9 cellular contexts compared by ENCODE assay signal in the genomic region with DNA sequence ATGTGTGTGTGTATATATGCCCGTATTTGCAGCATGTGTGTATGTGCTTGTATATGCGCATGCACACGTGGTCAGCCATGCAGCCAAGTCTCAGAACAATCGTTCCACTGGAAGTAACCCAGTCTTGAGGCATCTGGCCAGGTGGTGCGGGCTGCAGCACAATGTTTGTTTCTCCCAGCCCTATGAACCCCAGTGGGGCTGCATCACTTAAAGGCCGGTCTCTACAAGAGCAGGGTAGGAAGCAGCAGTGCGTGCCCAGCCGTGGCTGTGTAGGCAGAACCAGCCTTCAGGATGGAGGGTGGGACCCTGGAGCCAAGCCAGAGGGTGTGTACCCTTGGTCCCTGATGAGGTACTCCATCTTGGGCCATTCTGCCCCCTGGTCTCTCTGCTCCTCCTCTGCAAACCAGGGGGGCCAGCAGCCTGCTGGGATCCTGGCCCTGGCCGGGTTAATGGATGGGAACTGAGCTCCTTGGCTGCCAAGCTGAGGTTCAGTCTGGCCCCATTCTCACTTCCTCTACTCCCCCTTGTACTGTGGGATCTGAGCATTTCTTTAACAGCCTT. TPM values are rescaled to one million over a fixed set of nuclear protein-coding genes. Genes with fewer than 3 reads are reported as not detected.
DNase-seq lines count a peak whose midpoint lies in the region; ATAC-seq, FAIRE-seq and TF ChIP-seq lines count a peak whose summit lies in the region.
"Had no signal": no experiment of that assay in that cellular context is flagged by ENCODE, and none has a peak within 500 bp of the region (broad histone marks: within the 10 kb centered on the region; RNA-seq: fewer than 3 reads in every experiment).

No MANE protein-coding gene starts in this region.

- H3K9me3 Mint-ChIP-seq in activated B cell treated with CpG ODN at 0.5 μM for 24 hours, result no peaks in the 10 kb centered on the region

- TF ChIP-seq CTCF in activated B cell treated with CpG ODN at 0.5 μM for 24 hours (IDR thresholded peaks at IDR 0.05), result no peak

- peaks cover 99% of the 10 kb centered on the region for H3K4me1 Mint-ChIP-seq in activated B cell treated with CpG ODN at 0.5 μM for 24 hours

- H3K4me1 ChIP-seq in right cardiac atrium (ENCODE audit: control insufficient read depth, insufficient read depth, low read length), result peaks cover 70% of the 10 kb centered on the region

- peak; percentile 44 for ATAC-seq in HG02938 (IDR thresholded peaks at IDR 0.05; ENCODE audit: unreplicated experiment)
- ATAC-seq in activated B cell treated with CpG ODN at 0.5 μM for 24 hours (ENCODE audit: low read depth), result peak; percentile 68
- peak; percentile 36 to 54 for ATAC-seq in right cardiac atrium

- intact Hi-C loops in activated B cell treated with CpG ODN at 0.5 μM for 24 hours (cut with micrococcal nuclease) (loop anchor here (1.0 kb wide), 2 partner anchors 8 to 9 kb away; no protein-coding TSS in a partner anchor), right cardiac atrium (cut with DNase I) (no loop called here)

- peak; percentile 61 for DNase-seq in DMS 273 (lab: John Stamatoyannopoulos, UW; ENCODE audit: unreplicated experiment)
- DNase-seq in DMS 273 treated with DMSO at 0.1 percent for 48 hours (lab: John Stamatoyannopoulos, UW), result no peak
- DNase-seq in activated B cell treated with CpG ODN at 0.5 μM for 24 hours, result no peak
- DNase-seq in right cardiac atrium, result peak in 2 of 3 donors; percentile 84 to 87
- DNase-seq in superior temporal gyrus (ENCODE audit: extremely low spot score), result peak; percentile 57
- no peak for DNase-seq in stimulated activated CD4-positive, alpha-beta T cell treated with anti-CD3 and anti-CD28 coated beads, Interleukin-4, amount 100 ng/mL, for 4 hours
- DNase-seq in frontal cortex (ENCODE audit: low spot score in 2 of 2), result no peak

- 29% methylated on average over 9 of the region's 9 CpGs for WGBS in right cardiac atrium

- no peak for FAIRE-seq in frontal cortex (lab: Jason Lieb, UNC)

- POLR2A ChIA-PET in activated B cell treated with CpG ODN at 0.5 μM for 24 hours (lab: Charles Lee), result interaction anchor here (0.5 to 1.8 kb wide), 10 partner anchors 8 to 117 kb away, joined by 3 to 7 read pairs (median 4); no protein-coding TSS in a partner anchor

- peak overlapping the region; percentile 76 for H3K27ac Mint-ChIP-seq in activated B cell treated with CpG ODN at 0.5 μM for 24 hours

- no peaks in the 10 kb centered on the region for H3K27me3 Mint-ChIP-seq in activated B cell treated with CpG ODN at 0.5 μM for 24 hours

- H3K4me3 Mint-ChIP-seq in activated B cell treated with CpG ODN at 0.5 μM for 24 hours, result peak overlapping the region; percentile 44

- peaks cover 19% of the 10 kb centered on the region for H3K36me3 Mint-ChIP-seq in activated B cell treated with CpG ODN at 0.5 μM for 24 hours (ENCODE audit: low read depth)

- H3K27ac ChIP-seq in right cardiac atrium (ENCODE audit: low read length), result peak overlapping the region; percentile 85
- H3K27ac ChIP-seq: 22Rv1 had no signal

- no peak overlapping the region for H3K4me3 ChIP-seq in right cardiac atrium (ENCODE audit: low read length)

- H3K9me3 ChIP-seq in right cardiac atrium (ENCODE audit: control insufficient read depth, low read length), result no peaks in the 10 kb centered on the region

- no peaks in the 10 kb centered on the region for H3K27me3 ChIP-seq in right cardiac atrium (ENCODE audit: control insufficient read depth, insufficient read depth)

- CTCF ChIA-PET in activated B cell treated with CpG ODN at 0.5 μM for 24 hours (lab: Charles Lee), result interaction anchor here (0.5 to 1.4 kb wide), 2 partner anchors 117 to 148 kb away, joined by 3 to 4 read pairs; no protein-coding TSS in a partner anchor

RNA-seq across cellular contexts. Expression of a gene that starts 11.8 kb away (rescaled TPM):
- total RNA-seq in activated B cell treated with CpG ODN at 0.5 μM for 24 hours, result 177 and 178 TPM in 2 replicates
- 100 to 1,000 TPM in 2 of 4 donors, 10 to 100 TPM in 2; 42.3 to 108 (median 88.2) TPM for total RNA-seq in right cardiac atrium
- 52.7 TPM for polyA plus RNA-seq in right cardiac atrium
- total RNA-seq in frontal cortex, result 45.2 TPM

Comparison
In these comparisons a context has a peak if more than half of its experiments do, and no peak if none do; other contexts are left out.
1. DNase-seq: peak in DMS 273 (single experiment), right cardiac atrium (2 of 3) and superior temporal gyrus (single experiment); none in DMS 273 treated with DMSO at 0.1 percent for 48 hours (single experiment), activated B cell treated with CpG ODN at 0.5 μM for 24 hours (single experiment), stimulated activated CD4-positive, alpha-beta T cell treated with anti-CD3 and anti-CD28 coated beads, Interleukin-4, amount 100 ng/mL, for 4 hours (0 of 2) and frontal cortex (0 of 2).
2. Peak in every context shown above with its lines, with median percentiles within 50 percentile points of each other: ATAC-seq.